ENCODE assay signal across 18 cellular contexts in genomic region chr16:67357561-67357960, GRCh38. TPM values are rescaled to one million over a fixed set of nuclear protein-coding genes. Genes with fewer than 3 reads are reported as not detected.
DNase-seq lines count a peak whose midpoint lies in the region; ATAC-seq and TF ChIP-seq lines count a peak whose summit lies in the region.
"Had no signal": no experiment of that assay in that cellular context is flagged by ENCODE, and none has a peak within 500 bp of the region (broad histone marks: within the 10 kb centered on the region; RNA-seq: fewer than 3 reads in every experiment).

No MANE protein-coding gene starts in this region.

- TF ChIP-seq CTCF in lung (IDR thresholded peaks at IDR 0.05; ENCODE audit: control extremely low read depth, extremely low read depth) (no peak), ovary (IDR thresholded peaks at IDR 0.05) (no peak)
- TF ChIP-seq CTCF in CD4-positive, alpha-beta T cell (IDR thresholded peaks at IDR 0.05): no peak

- no peaks in the 10 kb centered on the region for H3K36me3 Mint-ChIP-seq in CD4-positive, alpha-beta T cell (ENCODE audit: low read depth)

- peaks cover 14% of the 10 kb centered on the region for H3K27me3 Mint-ChIP-seq in CD4-positive, alpha-beta T cell

- no peak for TF ChIP-seq EP300 in ovary (IDR thresholded peaks at IDR 0.05)

- 70 to 73% methylated on average over 4 of the region's 4 CpGs for WGBS in lung, 2 donors
- WGBS in ovary, 3 donors: 68 to 79% (median 76%) methylated on average over 4 of the region's 4 CpGs

- peak; percentile 4 to 82 (median 61) for DNase-seq in NCI-H1417 (lab: John Stamatoyannopoulos, UW)
- no peak for DNase-seq in NCI-H1417 treated with DMSO at 0.1 percent for 48 hours (lab: John Stamatoyannopoulos, UW)
- DNase-seq in NCI-H187 treated with DMSO at 0.1 percent for 48 hours (lab: John Stamatoyannopoulos, UW): peak; percentile 58
- DNase-seq in NCI-H345 treated with DMSO at 0.1 percent for 48 hours (lab: John Stamatoyannopoulos, UW; ENCODE audit: unreplicated experiment): peak; percentile 12
- peak; percentile 30 for DNase-seq in lung (ENCODE audit: low spot score)
- no peak for DNase-seq in CD4-positive, alpha-beta T cell
- no peak for DNase-seq in ovary
- DNase-seq: COR-L47, NCI-H1436 treated with DMSO at 0.1 percent for 48 hours, NCI-H2171 treated with DMSO at 0.1 percent for 48 hours, NCI-H774, Peyer's patch had no signal

- H3K27me3 ChIP-seq in lung (ENCODE audit: control insufficient read depth, insufficient read depth) (no peaks in the 10 kb centered on the region), ovary (no peaks in the 10 kb centered on the region)
- H3K27me3 ChIP-seq in CD4-positive, alpha-beta T cell (ENCODE audit: control insufficient read depth, insufficient read depth, low read length): no peaks in the 10 kb centered on the region
- H3K27me3 ChIP-seq: BLaER1, Peyer's patch had no signal

- H3K36me3 ChIP-seq in lung (ENCODE audit: control insufficient read depth in 2 of 2, insufficient read depth in 2 of 2, low read length in 2 of 2) (no peaks in the 10 kb centered on the region), ovary (no peaks in the 10 kb centered on the region)
- H3K36me3 ChIP-seq: BLaER1, Peyer's patch had no signal

- no peak for ATAC-seq in lung (ENCODE audit: insufficient read depth, low FRiP score)
- ATAC-seq in CD4-positive, alpha-beta T cell (ENCODE audit: poor library complexity): no peak
- no peak for ATAC-seq in HG02884 (IDR thresholded peaks at IDR 0.05; ENCODE audit: unreplicated experiment)
- ATAC-seq: K562, Right ventricle myocardium inferior had no signal

- no peaks in the 10 kb centered on the region for H3K4me1 Mint-ChIP-seq in CD4-positive, alpha-beta T cell (ENCODE audit: low read depth)

- POLR2A ChIA-PET in CD4-positive, alpha-beta T cell (lab: Charles Lee): no interaction called here

- H3K27ac ChIP-seq in lung (ENCODE audit: low read depth in 1 of 2, low read length in 1 of 2) (no peak overlapping the region), ovary (no peak overlapping the region)
- no peak overlapping the region for H3K27ac ChIP-seq in CD4-positive, alpha-beta T cell (ENCODE audit: low read depth, low read length)
- H3K27ac ChIP-seq: BLaER1, Peyer's patch had no signal

- TF ChIP-seq POLR2A in ovary (IDR thresholded peaks at IDR 0.05): no peak

- H3K9me3 ChIP-seq in lung (ENCODE audit: control insufficient read depth in 2 of 2, insufficient read depth in 1 of 2, low read length in 1 of 2) (no peaks in the 10 kb centered on the region), ovary (no peaks in the 10 kb centered on the region)
- H3K9me3 ChIP-seq in CD4-positive, alpha-beta T cell (ENCODE audit: control insufficient read depth, low read length): no peaks in the 10 kb centered on the region
- H3K9me3 ChIP-seq: BLaER1, Peyer's patch had no signal

- no peak overlapping the region for H3K27ac Mint-ChIP-seq in CD4-positive, alpha-beta T cell
- H3K27ac Mint-ChIP-seq: T-helper 2 cell treated with Interferon-gamma antibody and Interleukin-4, amounts not matched to agents 5 μg/mL and 100 μg/mL, for 36 hours had no signal

- H3K9me3 Mint-ChIP-seq in CD4-positive, alpha-beta T cell: no peaks in the 10 kb centered on the region
- H3K9me3 Mint-ChIP-seq: T-helper 2 cell treated with Interferon-gamma antibody and Interleukin-4, amounts not matched to agents 5 μg/mL and 100 μg/mL, for 36 hours had no signal

- H3K4me3 Mint-ChIP-seq in CD4-positive, alpha-beta T cell: no peak overlapping the region
- H3K4me3 Mint-ChIP-seq: T-helper 2 cell treated with Interferon-gamma antibody and Interleukin-4, amounts not matched to agents 5 μg/mL and 100 μg/mL, for 36 hours had no signal

- no peaks in the 10 kb centered on the region for H3K4me1 ChIP-seq in lung (ENCODE audit: control insufficient read depth in 2 of 2, insufficient read depth in 2 of 2, low read length in 2 of 2)
- H3K4me1 ChIP-seq in ovary (ENCODE audit: insufficient read depth): no peaks in the 10 kb centered on the region
- H3K4me1 ChIP-seq: BLaER1, Peyer's patch had no signal

- CTCF ChIA-PET in CD4-positive, alpha-beta T cell (lab: Charles Lee): no interaction called here

- intact Hi-C loops in CD4-positive, alpha-beta T cell (cut with DNase I, micrococcal nuclease): no loop called here
- intact Hi-C loops in ovary (cut with DNase I): no loop called here

- H3K4me3 ChIP-seq in lung: no peak overlapping the region
- no peak overlapping the region for H3K4me3 ChIP-seq in ovary
- H3K4me3 ChIP-seq: BLaER1, K562, Peyer's patch had no signal

RNA-seq across cellular contexts. Expression of gene LRRC36, which starts 30.9 kb away (rescaled TPM):
- 100 to 1,000 TPM in 1 of 2 donors, 10 to 100 TPM in 1; 14.4 to 103 TPM for total RNA-seq in lung
- 10 to 100 TPM in 1 of 2 donors, 1 to 10 TPM in 1; 2.1 to 18.8 TPM for polyA plus RNA-seq in lung
- total RNA-seq in CD4-positive, alpha-beta T cell: not detected
- 1 to 10 TPM in 4 of 7 donors, under 1 TPM in 2, not detected in 1; 0.58 to 2.6 (median 1.2) TPM for total RNA-seq in ovary
- polyA plus RNA-seq in ovary: under 1 TPM; 0.59 to 0.80 TPM
- total RNA-seq: G401, Right ventricle myocardium inferior had no signal

RNA-seq across cellular contexts. Expression of gene KCTD19, which starts 31.0 kb away (rescaled TPM):
- total RNA-seq in lung: 1 to 10 TPM in 1 of 2 donors, under 1 TPM in 1; 0.40 to 5.1 TPM
- polyA plus RNA-seq in lung: under 1 TPM; 0.07 to 0.24 TPM
- not detected for total RNA-seq in CD4-positive, alpha-beta T cell
- under 1 TPM in 3 of 7 donors, not detected in 4; 0.05 to 0.32 (median 0.12) TPM for total RNA-seq in ovary
- under 1 TPM; 0.07 to 0.70 TPM for polyA plus RNA-seq in ovary
- total RNA-seq: Peyer's patch, Right ventricle myocardium inferior had no signal

RNA-seq across cellular contexts. Expression of gene TPPP3, which starts 35.7 kb away (rescaled TPM):
- 100 to 1,000 TPM; 183 to 371 TPM for total RNA-seq in lung
- polyA plus RNA-seq in lung: 100 to 1,000 TPM; 164 to 186 TPM
- total RNA-seq in CD4-positive, alpha-beta T cell: not detected
- 100 to 1,000 TPM in 1 of 7 donors, 10 to 100 TPM in 4, 1 to 10 TPM in 2; 2.2 to 269 (median 10.9) TPM for total RNA-seq in ovary
- polyA plus RNA-seq in ovary: 10 to 100 TPM; 15.2 to 15.6 TPM

RNA-seq across cellular contexts. Expression of gene ZDHHC1, which starts 58.7 kb away (rescaled TPM):
- total RNA-seq in lung (10 to 100 TPM; 14.9 to 31.8 TPM), ovary (10 to 100 TPM; 17.3 to 45.5 (median 24.8) TPM)
- polyA plus RNA-seq in lung (10 to 100 TPM; 10.9 to 27.4 TPM), ovary (10 to 100 TPM in 1 of 2 donors, 1 to 10 TPM in 1; 1.4 to 15.7 TPM)
- under 1 TPM in 1 of 2 experiments, not detected in 1; 0.22 TPM for total RNA-seq in CD4-positive, alpha-beta T cell

Comparison
In these comparisons a context has a peak if more than half of its experiments do, and no peak if none do; other contexts are left out.
1. DNase-seq: peak in NCI-H1417 (3 of 3), NCI-H187 treated with DMSO at 0.1 percent for 48 hours (single experiment), NCI-H345 treated with DMSO at 0.1 percent for 48 hours (single experiment) and lung (single experiment); none in NCI-H1417 treated with DMSO at 0.1 percent for 48 hours (single experiment), CD4-positive, alpha-beta T cell (0 of 10) and ovary (0 of 5).
2. RNA of gene LRRC36, which starts 30.9 kb away (total RNA-seq): 14.4 to 103 TPM in lung; 0.58 to 2.6 TPM in ovary and not detected in CD4-positive, alpha-beta T cell; every median in the first group is over 4 times any median in the second.